18 cellular contexts compared by ENCODE assay signal in genomic region chr4:38371391-38371851, GRCh38.
DNase-seq lines count a peak whose midpoint lies in the region; ATAC-seq, FAIRE-seq and TF ChIP-seq lines count a peak whose summit lies in the region.
"Had no signal": no experiment of that assay in that cellular context is flagged by ENCODE, and none has a peak within 500 bp of the region (broad histone marks: within the 10 kb centered on the region; RNA-seq: fewer than 3 reads in every experiment).

No MANE protein-coding gene starts in this region.

- peaks cover 35% of the 10 kb centered on the region for H3K4me1 Mint-ChIP-seq in activated CD4-positive, alpha-beta T cell treated with anti-CD3 and anti-CD28 coated beads for 36 hours
- H3K4me1 Mint-ChIP-seq in CD4-positive, alpha-beta T cell (ENCODE audit: low read depth), result peaks cover 55% of the 10 kb centered on the region
- no peaks in the 10 kb centered on the region for H3K4me1 Mint-ChIP-seq in activated CD4-positive, alpha-beta T cell treated with anti-CD3 and anti-CD28 coated beads, Interleukin-2, amount 10 ng/mL, durations not matched to agents 24 days and 14 days
- H3K4me1 Mint-ChIP-seq: neural crest cell had no signal

- CTCF ChIA-PET in activated CD4-positive, alpha-beta T cell treated with anti-CD3 and anti-CD28 coated beads for 36 hours (lab: Charles Lee), result interaction anchor here (1.5 kb wide), 1 partner anchor 9 kb away, joined by 5 read pairs; no protein-coding TSS in a partner anchor
- CTCF ChIA-PET in CD4-positive, alpha-beta T cell (lab: Charles Lee), result no interaction called here

- no peaks in the 10 kb centered on the region for H3K27me3 Mint-ChIP-seq in activated CD4-positive, alpha-beta T cell treated with anti-CD3 and anti-CD28 coated beads for 36 hours
- H3K27me3 Mint-ChIP-seq in CD4-positive, alpha-beta T cell, result no peaks in the 10 kb centered on the region
- peaks cover 5% of the 10 kb centered on the region for H3K27me3 Mint-ChIP-seq in activated CD4-positive, alpha-beta T cell treated with anti-CD3 and anti-CD28 coated beads, Interleukin-2, amount 10 ng/mL, durations not matched to agents 24 days and 14 days
- H3K27me3 Mint-ChIP-seq: central memory CD8-positive, alpha-beta T cell had no signal

- H3K4me3 Mint-ChIP-seq in activated CD4-positive, alpha-beta T cell treated with anti-CD3 and anti-CD28 coated beads for 36 hours, result no peak overlapping the region
- H3K4me3 Mint-ChIP-seq in CD4-positive, alpha-beta T cell, result no peak overlapping the region
- H3K4me3 Mint-ChIP-seq in activated CD4-positive, alpha-beta T cell treated with anti-CD3 and anti-CD28 coated beads, Interleukin-2, amount 10 ng/mL, durations not matched to agents 24 days and 14 days, result no peak overlapping the region
- H3K4me3 Mint-ChIP-seq: central memory CD8-positive, alpha-beta T cell; neural crest cell had no signal

- H3K27ac ChIP-seq in CD4-positive, alpha-beta T cell (ENCODE audit: low read depth, low read length), result no peak overlapping the region
- H3K27ac ChIP-seq: 22Rv1, SK-N-MC had no signal

- no peak for FAIRE-seq in urothelium cell line (lab: Jason Lieb, UNC)

- no peak for DNase-seq in activated CD4-positive, alpha-beta T cell treated with anti-CD3 and anti-CD28 coated beads for 36 hours
- no peak for DNase-seq in activated CD4-positive, alpha-beta T cell treated with anti-CD3 and anti-CD28 coated beads, Interleukin-2, amount 50 U/mL, for 48 hours
- DNase-seq in amniotic epithelial cell (ENCODE audit: low read depth) (peak; percentile 29), left cardiac atrium (peak; percentile 20), urothelium cell line (ENCODE audit: low spot score) (peak; percentile 47), Kasumi-1 (lab: John Stamatoyannopoulos, UW) (no peak)
- DNase-seq in CD4-positive, alpha-beta T cell, result no peak
- no peak for DNase-seq in activated CD4-positive, alpha-beta T cell treated with anti-CD3 and anti-CD28 coated beads, Interleukin-2, amount 10 ng/mL, durations not matched to agents 24 days and 14 days
- DNase-seq: activated CD4-positive, CD25-positive, alpha-beta regulatory T cell treated with anti-CD3 and anti-CD28 coated beads, Interleukin-2, amount 50 U/mL, for 72 hours; DMS53; esophagus squamous epithelium; islet precursor cell; NCI-H1436 treated with DMSO at 0.1 percent for 48 hours; NCI-H774 had no signal

- no peak for TF ChIP-seq CTCF in CD4-positive, alpha-beta T cell (IDR thresholded peaks at IDR 0.05)

- POLR2A ChIA-PET in activated CD4-positive, alpha-beta T cell treated with anti-CD3 and anti-CD28 coated beads for 36 hours (lab: Charles Lee), result no interaction called here
- POLR2A ChIA-PET in CD4-positive, alpha-beta T cell (lab: Charles Lee), result no interaction called here

- no peaks in the 10 kb centered on the region for H3K27me3 ChIP-seq in CD4-positive, alpha-beta T cell (ENCODE audit: control insufficient read depth, insufficient read depth, low read length)
- H3K27me3 ChIP-seq: esophagus squamous epithelium had no signal

- H3K9me3 ChIP-seq in CD4-positive, alpha-beta T cell (ENCODE audit: control insufficient read depth, low read length), result no peaks in the 10 kb centered on the region
- H3K9me3 ChIP-seq: esophagus squamous epithelium had no signal

- H3K36me3 Mint-ChIP-seq in activated CD4-positive, alpha-beta T cell treated with anti-CD3 and anti-CD28 coated beads for 36 hours (ENCODE audit: low read depth), result peaks cover 3% of the 10 kb centered on the region
- no peaks in the 10 kb centered on the region for H3K36me3 Mint-ChIP-seq in CD4-positive, alpha-beta T cell (ENCODE audit: low read depth)
- H3K36me3 Mint-ChIP-seq in activated CD4-positive, alpha-beta T cell treated with anti-CD3 and anti-CD28 coated beads, Interleukin-2, amount 10 ng/mL, durations not matched to agents 24 days and 14 days (ENCODE audit: low read depth), result no peaks in the 10 kb centered on the region

- peak; percentile 39 for ATAC-seq in activated CD4-positive, alpha-beta T cell treated with anti-CD3 and anti-CD28 coated beads for 36 hours
- ATAC-seq in left cardiac atrium, result peak; percentile 21 to 54
- ATAC-seq in CD4-positive, alpha-beta T cell (ENCODE audit: poor library complexity), result no peak

- no peak overlapping the region for H3K27ac Mint-ChIP-seq in activated CD4-positive, alpha-beta T cell treated with anti-CD3 and anti-CD28 coated beads for 36 hours
- H3K27ac Mint-ChIP-seq in CD4-positive, alpha-beta T cell, result no peak overlapping the region
- no peak overlapping the region for H3K27ac Mint-ChIP-seq in activated CD4-positive, alpha-beta T cell treated with anti-CD3 and anti-CD28 coated beads, Interleukin-2, amount 10 ng/mL, durations not matched to agents 24 days and 14 days

- H3K9me3 Mint-ChIP-seq in activated CD4-positive, alpha-beta T cell treated with anti-CD3 and anti-CD28 coated beads for 36 hours (ENCODE audit: low read depth), result peaks cover 3% of the 10 kb centered on the region
- H3K9me3 Mint-ChIP-seq in CD4-positive, alpha-beta T cell, result peaks cover 2% of the 10 kb centered on the region
- peaks cover 4% of the 10 kb centered on the region for H3K9me3 Mint-ChIP-seq in activated CD4-positive, alpha-beta T cell treated with anti-CD3 and anti-CD28 coated beads, Interleukin-2, amount 10 ng/mL, durations not matched to agents 24 days and 14 days
- H3K9me3 Mint-ChIP-seq: central memory CD8-positive, alpha-beta T cell had no signal

- intact Hi-C loops in activated CD4-positive, alpha-beta T cell treated with anti-CD3 and anti-CD28 coated beads for 36 hours (cut with DNase I, micrococcal nuclease), result no loop called here
- intact Hi-C loops in left cardiac atrium (cut with DNase I), result no loop called here
- intact Hi-C loops in CD4-positive, alpha-beta T cell (cut with DNase I, micrococcal nuclease), result no loop called here
- intact Hi-C loops in activated CD4-positive, alpha-beta T cell treated with anti-CD3 and anti-CD28 coated beads, Interleukin-2, amount 10 ng/mL, durations not matched to agents 24 days and 14 days (cut with micrococcal nuclease), result no loop called here

Comparison
In these comparisons a context has a peak if more than half of its experiments do, and no peak if none do; other contexts are left out.
1. DNase-seq: peak in amniotic epithelial cell (single experiment), left cardiac atrium (single experiment) and urothelium cell line (single experiment); none in activated CD4-positive, alpha-beta T cell treated with anti-CD3 and anti-CD28 coated beads for 36 hours (single experiment), activated CD4-positive, alpha-beta T cell treated with anti-CD3 and anti-CD28 coated beads, Interleukin-2, amount 50 U/mL, for 48 hours (0 of 2), CD4-positive, alpha-beta T cell (0 of 10), Kasumi-1 (0 of 2) and activated CD4-positive, alpha-beta T cell treated with anti-CD3 and anti-CD28 coated beads, Interleukin-2, amount 10 ng/mL, durations not matched to agents 24 days and 14 days (single experiment).